Comparison of ENCODE assay signal across 32 cellular contexts in the genomic region with DNA sequence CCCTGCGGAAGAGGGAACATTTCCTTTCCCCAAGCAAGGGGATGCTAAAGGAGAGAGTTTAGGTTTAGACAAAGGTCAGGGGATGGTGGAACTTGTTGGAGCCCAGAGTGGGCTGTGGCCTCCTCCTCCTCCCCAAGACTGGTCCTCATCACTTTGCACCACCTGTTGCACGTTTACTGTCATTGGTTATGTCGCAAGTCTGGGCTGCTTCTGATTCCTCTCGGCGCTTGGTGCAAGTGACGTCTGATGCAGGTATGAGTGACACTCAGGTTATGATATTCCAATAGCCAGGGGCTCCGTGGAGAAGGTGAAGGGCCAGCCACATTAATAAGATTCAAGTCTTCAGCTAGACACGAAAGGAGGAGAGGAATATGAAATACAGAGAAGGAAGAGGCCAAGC.
"Had no signal": no experiment of that assay in that cellular context is flagged by ENCODE, and none has a peak within 500 bp of the region (broad histone marks: within the 10 kb centered on the region; RNA-seq: fewer than 3 reads in every experiment).

No MANE protein-coding gene starts in this region.

- H3K4me1 Mint-ChIP-seq: activated CD4-positive, alpha-beta memory T cell treated with anti-CD3 and anti-CD28 coated beads, Interleukin-2, amount 10 ng/mL, durations not matched to agents 7 days and 5 days; activated CD4-positive, alpha-beta T cell treated with anti-CD3 and anti-CD28 coated beads, Interleukin-2, amount 10 ng/mL, durations not matched to agents 7 days and 5 days; activated naive CD4-positive, alpha-beta T cell treated with anti-CD3 and anti-CD28 coated beads, Interleukin-2, amount 50 U/mL, for 24 hours; activated naive CD8-positive, alpha-beta T cell treated with anti-CD3 and anti-CD28 coated beads for 36 hours; activated T-helper 17 cell treated with anti-CD3 and anti-CD28 coated beads, Interleukin-2, amount 50 U/mL, for 72 hours had no signal

- H3K27me3 Mint-ChIP-seq: activated T-cell treated with anti-CD3 and anti-CD28 coated beads, Interleukin-2, amount 50 U/mL, for 24 hours had no signal

- H3K36me3 Mint-ChIP-seq: activated naive CD4-positive, alpha-beta T cell treated with anti-CD3 and anti-CD28 coated beads, Interleukin-2, amount 50 U/mL, for 24 hours had no signal

- H3K4me3 ChIP-seq: adrenal gland, body of pancreas, esophagus muscularis mucosa, gastroesophageal sphincter had no signal

- DNase-seq: activated CD4-positive, alpha-beta memory T cell treated with anti-CD3 and anti-CD28 coated beads, Interleukin-2, amount 10 ng/mL, durations not matched to agents 7 days and 5 days; activated CD4-positive, alpha-beta T cell treated with anti-CD3 and anti-CD28 coated beads for 1 hour; activated CD4-positive, alpha-beta T cell treated with anti-CD3 and anti-CD28 coated beads for 4 hours; activated CD4-positive, alpha-beta T cell treated with anti-CD3 and anti-CD28 coated beads, Interleukin-2, amount 10 ng/mL, durations not matched to agents 7 days and 5 days; activated CD4-positive, alpha-beta T cell treated with anti-CD3 and anti-CD28 coated beads, Interleukin-2, amount 50 U/mL, for 4 hours; activated CD8-positive, alpha-beta memory T cell treated with anti-CD3 and anti-CD28 coated beads, Interleukin-2, amount 50 U/mL, for 48 hours; activated effector memory CD4-positive, alpha-beta T cell treated with Interleukin-2 at 50 U/mL for 16 hours; activated gamma-delta T cell treated with Interleukin-2 at 50 U/mL for 16 hours; activated naive CD4-positive, alpha-beta T cell treated with Interleukin-2 at 50 U/mL for 16 hours; activated naive CD8-positive, alpha-beta T cell treated with anti-CD3 and anti-CD28 coated beads for 36 hours; activated naive CD8-positive, alpha-beta T cell treated with anti-CD3 and anti-CD28 coated beads, Interleukin-2, amount 50 U/mL, for 24 hours; activated T-cell treated with anti-CD3 and anti-CD28 coated beads for 4 hours; activated T-cell treated with anti-CD3 and anti-CD28 coated beads, Interleukin-2, amount 50 U/mL, for 24 hours; adrenal gland; amygdala; aorta; body of pancreas; caudate nucleus; cortex of kidney; dermis blood vessel endothelial cell; effector CD4-positive, alpha-beta T cell; effector memory CD8-positive, alpha-beta T cell; erythroblast; foreskin keratinocyte; hippocampal formation; T-helper 2 cell had no signal

- H3K9me3 ChIP-seq: adrenal gland had no signal

- H3K27ac ChIP-seq: adrenal gland, body of pancreas, esophagus muscularis mucosa, foreskin keratinocyte, gastroesophageal sphincter, VCaP had no signal

- H3K4me3 Mint-ChIP-seq: activated CD4-positive, alpha-beta memory T cell treated with anti-CD3 and anti-CD28 coated beads, Interleukin-2, amount 10 ng/mL, durations not matched to agents 7 days and 5 days; activated CD4-positive, alpha-beta T cell treated with anti-CD3 and anti-CD28 coated beads, Interleukin-2, amount 10 ng/mL, durations not matched to agents 7 days and 5 days; activated naive CD4-positive, alpha-beta T cell treated with anti-CD3 and anti-CD28 coated beads, Interleukin-2, amount 50 U/mL, for 24 hours; activated naive CD8-positive, alpha-beta T cell treated with anti-CD3 and anti-CD28 coated beads for 36 hours; activated naive CD8-positive, alpha-beta T cell treated with anti-CD3 and anti-CD28 coated beads, Interleukin-2, amount 50 U/mL, for 24 hours; activated T-cell treated with anti-CD3 and anti-CD28 coated beads, Interleukin-2, amount 50 U/mL, for 24 hours; activated T-helper 17 cell treated with anti-CD3 and anti-CD28 coated beads, Interleukin-2, amount 50 U/mL, for 72 hours; effector memory CD8-positive, alpha-beta T cell; WTC11 had no signal

- H3K9me3 Mint-ChIP-seq: activated CD4-positive, alpha-beta memory T cell treated with anti-CD3 and anti-CD28 coated beads, Interleukin-2, amount 10 ng/mL, durations not matched to agents 7 days and 5 days; activated CD4-positive, alpha-beta T cell treated with anti-CD3 and anti-CD28 coated beads, Interleukin-2, amount 10 ng/mL, durations not matched to agents 7 days and 5 days; activated naive CD4-positive, alpha-beta T cell treated with anti-CD3 and anti-CD28 coated beads, Interleukin-2, amount 50 U/mL, for 24 hours; activated naive CD8-positive, alpha-beta T cell treated with anti-CD3 and anti-CD28 coated beads for 36 hours; activated naive CD8-positive, alpha-beta T cell treated with anti-CD3 and anti-CD28 coated beads, Interleukin-2, amount 50 U/mL, for 24 hours; activated T-cell treated with anti-CD3 and anti-CD28 coated beads, Interleukin-2, amount 50 U/mL, for 24 hours; activated T-helper 17 cell treated with anti-CD3 and anti-CD28 coated beads, Interleukin-2, amount 50 U/mL, for 72 hours; effector memory CD8-positive, alpha-beta T cell had no signal

- H3K27ac Mint-ChIP-seq: activated CD4-positive, alpha-beta memory T cell treated with anti-CD3 and anti-CD28 coated beads, Interleukin-2, amount 10 ng/mL, durations not matched to agents 7 days and 5 days; activated CD4-positive, alpha-beta T cell treated with anti-CD3 and anti-CD28 coated beads, Interleukin-2, amount 10 ng/mL, durations not matched to agents 7 days and 5 days; activated naive CD4-positive, alpha-beta T cell treated with anti-CD3 and anti-CD28 coated beads, Interleukin-2, amount 50 U/mL, for 24 hours; activated naive CD8-positive, alpha-beta T cell treated with anti-CD3 and anti-CD28 coated beads for 36 hours; activated naive CD8-positive, alpha-beta T cell treated with anti-CD3 and anti-CD28 coated beads, Interleukin-2, amount 50 U/mL, for 24 hours; activated T-cell treated with anti-CD3 and anti-CD28 coated beads, Interleukin-2, amount 50 U/mL, for 24 hours; activated T-helper 17 cell treated with anti-CD3 and anti-CD28 coated beads, Interleukin-2, amount 50 U/mL, for 72 hours; effector memory CD8-positive, alpha-beta T cell; WTC11 had no signal

- H3K4me1 ChIP-seq: adrenal gland, body of pancreas, foreskin keratinocyte had no signal

- H3K36me3 ChIP-seq: adrenal gland, esophagus muscularis mucosa, gastroesophageal sphincter had no signal

- ATAC-seq: activated naive CD8-positive, alpha-beta T cell treated with anti-CD3 and anti-CD28 coated beads, Interleukin-2, amount 50 U/mL, for 24 hours; activated T-helper 17 cell treated with anti-CD3 and anti-CD28 coated beads, Interleukin-2, amount 50 U/mL, for 72 hours; body of pancreas; effector memory CD8-positive, alpha-beta T cell; foreskin keratinocyte; gastroesophageal sphincter; WTC11 had no signal

- H3K27me3 ChIP-seq: adrenal gland, body of pancreas, esophagus muscularis mucosa, foreskin keratinocyte, gastroesophageal sphincter had no signal
